28 cellular contexts compared by ENCODE assay signal in the genomic region with DNA sequence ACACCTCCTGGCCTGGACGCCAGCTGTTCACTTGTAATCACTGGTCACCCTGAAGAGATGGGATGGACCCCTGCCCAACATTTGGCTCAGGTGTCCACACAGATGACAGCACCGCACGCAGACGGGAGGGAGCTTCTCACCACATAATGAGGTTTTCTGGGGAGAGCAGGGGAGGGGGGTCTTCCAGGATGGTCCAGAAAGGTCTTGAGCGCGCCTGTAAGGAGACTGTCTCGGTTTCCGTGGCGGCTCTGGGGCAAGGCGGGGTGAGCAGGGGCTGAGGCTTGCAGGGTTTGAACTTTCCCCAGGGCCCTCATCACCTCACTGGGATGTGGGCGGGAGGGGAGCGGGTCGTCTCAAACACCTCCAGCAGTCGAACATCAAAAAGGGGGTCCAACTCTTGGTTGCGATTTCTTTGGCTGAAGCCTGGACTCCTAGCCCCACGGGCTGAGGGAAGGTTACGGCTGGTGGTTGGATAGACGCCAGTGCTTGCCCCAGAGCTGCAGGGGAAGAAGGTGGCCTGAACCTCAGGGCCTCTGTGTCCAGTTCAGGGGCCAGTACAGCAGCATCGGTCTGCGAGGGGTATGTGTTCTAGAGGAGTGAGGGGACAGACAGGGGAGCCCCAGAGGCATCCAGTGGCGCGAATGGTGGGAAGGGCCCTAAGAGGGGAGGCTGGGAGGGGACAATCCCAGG. TPM values are rescaled to one million over a fixed set of nuclear protein-coding genes. Genes with fewer than 3 reads are reported as not detected.
DNase-seq lines count a peak whose midpoint lies in the region; ATAC-seq and TF ChIP-seq lines count a peak whose summit lies in the region.
"Had no signal": no experiment of that assay in that cellular context is flagged by ENCODE, and none has a peak within 500 bp of the region (broad histone marks: within the 10 kb centered on the region; RNA-seq: fewer than 3 reads in every experiment).

No MANE protein-coding gene starts in this region.

- no peak overlapping the region for H3K27ac Mint-ChIP-seq in natural killer cell treated with Interleukin-12 subunit alpha and Interleukin-12 subunit beta and Interleukin-15 and Interleukin-18, amount 100 ng/mL, for 72 hours
- H3K27ac Mint-ChIP-seq in natural killer cell: no peak overlapping the region
- H3K27ac Mint-ChIP-seq: activated CD4-positive, alpha-beta T cell treated with anti-CD3 and anti-CD28 coated beads for 36 hours; activated naive CD8-positive, alpha-beta T cell treated with anti-CD3 and anti-CD28 coated beads, Interleukin-2, amount 50 U/mL, for 24 hours; mesothelial cell of epicardium had no signal

- H3K36me3 ChIP-seq in esophagus squamous epithelium (peaks cover 0 to 54% (median 0%) of the 10 kb centered on the region in 3 donors), lower lobe of right lung (peaks cover 6% of the 10 kb centered on the region), aorta (ENCODE audit: control insufficient read depth in 1 of 2, insufficient read depth in 2 of 2, low read length in 1 of 2) (no peaks in the 10 kb centered on the region), ascending aorta (no peaks in the 10 kb centered on the region)
- H3K36me3 ChIP-seq: BE2C, colonic mucosa, heart right ventricle, tibial nerve had no signal

- no peaks in the 10 kb centered on the region for H3K9me3 ChIP-seq in esophagus squamous epithelium
- H3K9me3 ChIP-seq in lower lobe of right lung: no peaks in the 10 kb centered on the region
- H3K9me3 ChIP-seq in aorta (ENCODE audit: control insufficient read depth, low read length): no peaks in the 10 kb centered on the region
- H3K9me3 ChIP-seq in ascending aorta: no peaks in the 10 kb centered on the region
- H3K9me3 ChIP-seq: BE2C, colonic mucosa, heart right ventricle, tibial nerve had no signal

- WGBS in esophagus squamous epithelium, 2 donors: 81 to 92% methylated on average over 3 to 18 of the region's 22 CpGs
- 72 to 78% methylated on average over 21 to 22 of the region's 22 CpGs for WGBS in aorta, 2 donors

- H3K27me3 Mint-ChIP-seq in natural killer cell treated with Interleukin-12 subunit alpha and Interleukin-12 subunit beta and Interleukin-15 and Interleukin-18, amount 100 ng/mL, for 72 hours: no peaks in the 10 kb centered on the region
- no peaks in the 10 kb centered on the region for H3K27me3 Mint-ChIP-seq in natural killer cell (ENCODE audit: low read depth in 2 of 2)
- H3K27me3 Mint-ChIP-seq: activated CD4-positive, alpha-beta T cell treated with anti-CD3 and anti-CD28 coated beads for 36 hours; activated naive CD8-positive, alpha-beta T cell treated with anti-CD3 and anti-CD28 coated beads, Interleukin-2, amount 50 U/mL, for 24 hours; naive B cell had no signal

- no peaks in the 10 kb centered on the region for H3K36me3 Mint-ChIP-seq in natural killer cell treated with Interleukin-12 subunit alpha and Interleukin-12 subunit beta and Interleukin-15 and Interleukin-18, amount 100 ng/mL, for 72 hours
- no peaks in the 10 kb centered on the region for H3K36me3 Mint-ChIP-seq in natural killer cell

- H3K27ac ChIP-seq in esophagus squamous epithelium (peak overlapping the region in 3 of 4 donors; percentile 6 to 57 (median 50)), lower lobe of right lung (peak overlapping the region; percentile 78), aorta (ENCODE audit: low read depth in 1 of 2, low read length in 2 of 2) (no peak overlapping the region), ascending aorta (no peak overlapping the region)
- H3K27ac ChIP-seq: colonic mucosa, foreskin keratinocyte, skin epidermis, tibial nerve had no signal

- H3K27me3 ChIP-seq in esophagus squamous epithelium: no peaks in the 10 kb centered on the region
- H3K27me3 ChIP-seq in lower lobe of right lung (ENCODE audit: low read depth): no peaks in the 10 kb centered on the region
- H3K27me3 ChIP-seq in aorta (ENCODE audit: control insufficient read depth in 1 of 2, insufficient read depth in 2 of 2, low read length in 1 of 2): no peaks in the 10 kb centered on the region
- H3K27me3 ChIP-seq in ascending aorta: no peaks in the 10 kb centered on the region
- H3K27me3 ChIP-seq: BE2C, colonic mucosa, foreskin keratinocyte had no signal

- no peak overlapping the region for H3K4me3 Mint-ChIP-seq in natural killer cell treated with Interleukin-12 subunit alpha and Interleukin-12 subunit beta and Interleukin-15 and Interleukin-18, amount 100 ng/mL, for 72 hours
- no peak overlapping the region for H3K4me3 Mint-ChIP-seq in natural killer cell
- H3K4me3 Mint-ChIP-seq: activated CD4-positive, alpha-beta T cell treated with anti-CD3 and anti-CD28 coated beads for 36 hours; activated naive CD8-positive, alpha-beta T cell treated with anti-CD3 and anti-CD28 coated beads, Interleukin-2, amount 50 U/mL, for 24 hours; brain; mesothelial cell of epicardium; naive B cell had no signal

- no peak overlapping the region for H3K4me3 ChIP-seq in esophagus squamous epithelium
- no peak overlapping the region for H3K4me3 ChIP-seq in lower lobe of right lung
- no peak overlapping the region for H3K4me3 ChIP-seq in aorta (ENCODE audit: low read length in 2 of 2)
- H3K4me3 ChIP-seq in ascending aorta: no peak overlapping the region
- H3K4me3 ChIP-seq: colonic mucosa, heart right ventricle, skin epidermis, tibial nerve had no signal

- H3K9me3 Mint-ChIP-seq in natural killer cell treated with Interleukin-12 subunit alpha and Interleukin-12 subunit beta and Interleukin-15 and Interleukin-18, amount 100 ng/mL, for 72 hours: no peaks in the 10 kb centered on the region
- no peaks in the 10 kb centered on the region for H3K9me3 Mint-ChIP-seq in natural killer cell
- H3K9me3 Mint-ChIP-seq: activated naive CD8-positive, alpha-beta T cell treated with anti-CD3 and anti-CD28 coated beads, Interleukin-2, amount 50 U/mL, for 24 hours; mesothelial cell of epicardium; naive B cell had no signal

- peak; percentile 47 for DNase-seq in natural killer cell treated with Interleukin-12 subunit alpha and Interleukin-12 subunit beta and Interleukin-15 and Interleukin-18, amount 100 ng/mL, for 72 hours (ENCODE audit: low spot score)
- DNase-seq in natural killer cell: no peak
- no peak for DNase-seq in esophagus squamous epithelium (lab: John Stamatoyannopoulos, UW)
- DNase-seq in lower lobe of right lung: peak; percentile 29
- DNase-seq in aorta: peak; percentile 32 to 57
- DNase-seq in ascending aorta (ENCODE audit: low spot score in 2 of 2): no peak
- DNase-seq: activated CD4-positive, alpha-beta T cell treated with anti-CD3 and anti-CD28 coated beads for 36 hours; activated effector memory CD4-positive, alpha-beta T cell treated with Interleukin-2 at 50 U/mL for 16 hours; activated naive CD8-positive, alpha-beta T cell treated with anti-CD3 and anti-CD28 coated beads, Interleukin-2, amount 50 U/mL, for 24 hours; activated T-cell treated with anti-CD3 and anti-CD28 coated beads for 4 hours; BE2C; colonic mucosa; COR-L47; DMS53; effector memory CD4-positive, alpha-beta T cell; foreskin keratinocyte; GDM1; naive B cell; NCI-H1417 treated with DMSO at 0.1 percent for 48 hours; NCI-H2081 treated with DMSO at 0.1 percent for 48 hours; T-helper 2 cell had no signal

- ATAC-seq in natural killer cell treated with Interleukin-12 subunit alpha and Interleukin-12 subunit beta and Interleukin-15 and Interleukin-18, amount 100 ng/mL, for 72 hours: no peak
- ATAC-seq in natural killer cell: no peak
- ATAC-seq in lower lobe of right lung: no peak
- no peak for ATAC-seq in aorta (ENCODE audit: low FRiP score)
- no peak for ATAC-seq in HG02852 (IDR thresholded peaks at IDR 0.05; ENCODE audit: unreplicated experiment)
- no peak for ATAC-seq in GM21619 (IDR thresholded peaks at IDR 0.05; ENCODE audit: unreplicated experiment)
- ATAC-seq: activated CD4-positive, alpha-beta T cell treated with anti-CD3 and anti-CD28 coated beads for 36 hours; activated naive CD8-positive, alpha-beta T cell treated with anti-CD3 and anti-CD28 coated beads, Interleukin-2, amount 50 U/mL, for 24 hours; foreskin keratinocyte had no signal

- H3K4me1 ChIP-seq in esophagus squamous epithelium: peaks cover 0 to 14% (median 3%) of the 10 kb centered on the region in 3 donors
- peaks cover 8% of the 10 kb centered on the region for H3K4me1 ChIP-seq in lower lobe of right lung
- H3K4me1 ChIP-seq in aorta (ENCODE audit: control insufficient read depth in 1 of 2, insufficient read depth in 2 of 2, low read length in 2 of 2): no peaks in the 10 kb centered on the region
- H3K4me1 ChIP-seq in ascending aorta: no peaks in the 10 kb centered on the region
- H3K4me1 ChIP-seq: colonic mucosa, foreskin keratinocyte, heart right ventricle, tibial nerve had no signal

- no peak for TF ChIP-seq POLR2A in esophagus squamous epithelium (IDR thresholded peaks at IDR 0.05)

- H3K4me1 Mint-ChIP-seq in natural killer cell treated with Interleukin-12 subunit alpha and Interleukin-12 subunit beta and Interleukin-15 and Interleukin-18, amount 100 ng/mL, for 72 hours (ENCODE audit: low read depth in 2 of 2): no peaks in the 10 kb centered on the region
- no peaks in the 10 kb centered on the region for H3K4me1 Mint-ChIP-seq in natural killer cell
- H3K4me1 Mint-ChIP-seq: activated CD4-positive, alpha-beta T cell treated with anti-CD3 and anti-CD28 coated beads for 36 hours; activated naive CD8-positive, alpha-beta T cell treated with anti-CD3 and anti-CD28 coated beads, Interleukin-2, amount 50 U/mL, for 24 hours had no signal

- intact Hi-C loops in natural killer cell (cut with micrococcal nuclease): no loop called here
- intact Hi-C loops in esophagus squamous epithelium (cut with DNase I): no loop called here
- intact Hi-C loops in lower lobe of right lung (cut with DNase I): no loop called here
- intact Hi-C loops in aorta (cut with DNase I): no loop called here
- intact Hi-C loops in ascending aorta (cut with DNase I): no loop called here

- TF ChIP-seq CTCF in natural killer cell (IDR thresholded peaks at IDR 0.05) (no peak), esophagus squamous epithelium (IDR thresholded peaks at IDR 0.05) (no peak), lower lobe of right lung (IDR thresholded peaks at IDR 0.05) (no peak), ascending aorta (IDR thresholded peaks at IDR 0.05) (no peak)

RNA-seq across cellular contexts. Expression of a gene that starts 53.8 kb away (rescaled TPM):
- total RNA-seq in natural killer cell treated with Interleukin-12 subunit alpha and Interleukin-12 subunit beta and Interleukin-15 and Interleukin-18, amount 100 ng/mL, for 72 hours: 10 to 100 TPM; 10.8 to 13.2 TPM
- 10 to 100 TPM; 25.1 to 37.1 (median 30.5) TPM for total RNA-seq in natural killer cell
- total RNA-seq in esophagus squamous epithelium: 10 to 100 TPM; 14.5 to 23.8 (median 17.5) TPM
- 97.6 TPM for total RNA-seq in lower lobe of right lung
- 1 to 10 TPM; 3.2 to 5.2 TPM for total RNA-seq in aorta
- polyA plus RNA-seq in aorta: 10 to 100 TPM in 1 of 2 donors, 1 to 10 TPM in 1; 1.5 to 23.2 TPM
- total RNA-seq in ascending aorta: 1.3 TPM

Comparison
In these comparisons a context has a peak if more than half of its experiments do, and no peak if none do; other contexts are left out.
1. DNase-seq: peak in natural killer cell treated with Interleukin-12 subunit alpha and Interleukin-12 subunit beta and Interleukin-15 and Interleukin-18, amount 100 ng/mL, for 72 hours (single experiment), lower lobe of right lung (single experiment) and aorta (2 of 2); none in natural killer cell (single experiment), esophagus squamous epithelium (single experiment) and ascending aorta (0 of 2).
2. H3K27ac ChIP-seq: peak in esophagus squamous epithelium (3 of 4) and lower lobe of right lung (single experiment); none in aorta (0 of 2) and ascending aorta (0 of 2).